In the genomic region with DNA sequence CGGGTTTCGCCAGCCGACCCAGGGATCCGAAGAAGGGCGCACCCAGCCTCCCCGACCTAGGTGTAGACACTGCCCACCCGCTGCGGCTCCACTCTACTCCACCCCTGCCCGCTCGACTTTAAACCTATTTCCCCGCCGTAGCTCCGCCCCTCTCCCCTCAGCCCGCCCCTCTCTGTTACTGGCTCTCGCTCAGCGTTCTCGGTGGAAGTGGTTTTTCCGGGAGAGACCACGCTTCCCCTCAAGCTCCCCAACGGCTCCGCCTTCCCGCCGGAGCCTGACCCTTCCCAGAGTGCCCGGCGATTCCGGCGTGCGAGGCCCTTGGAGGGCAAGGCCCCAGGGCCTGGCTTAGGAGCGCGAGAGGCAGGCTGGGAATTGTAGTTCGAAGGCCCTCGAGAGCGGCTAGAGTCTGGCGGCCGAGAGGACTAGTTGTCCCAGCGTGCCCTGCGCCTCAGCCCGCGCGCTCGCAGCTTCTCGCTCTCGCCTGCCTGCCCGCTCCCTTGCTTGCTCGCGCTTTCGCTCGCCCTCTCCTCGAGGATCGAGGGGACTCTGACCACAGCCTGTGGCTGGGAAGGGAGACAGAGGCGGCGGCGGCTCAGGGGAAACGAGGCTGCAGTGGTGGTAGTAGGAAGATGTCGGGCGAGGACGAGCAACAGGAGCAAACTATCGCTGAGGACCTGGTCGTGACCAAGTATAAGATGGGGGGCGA, we compare ENCODE assay signal across 8 cellular contexts. TPM values are rescaled to one million over a fixed set of nuclear protein-coding genes. Genes with fewer than 3 reads are reported as not detected.
A peak's percentile ranks its signal among the peaks of the same experiment; 100 is the strongest.
DNase-seq lines count a peak whose midpoint lies in the region; ATAC-seq and TF ChIP-seq lines count a peak whose summit lies in the region.

A gene (plus strand): TSS at position 451 of the 706 bp plus-strand sequence. CDS start 179 bp downstream, at position 630.

- POLR2A ChIA-PET in activated B cell treated with CpG ODN at 0.5 μM for 24 hours (lab: Charles Lee): interaction anchor here (0.6 to 3.4 kb wide), 34 partner anchors 9 to 532 kb away, joined by 3 to 112 read pairs (median 6); a partner anchor contains a TSS

- intact Hi-C loops in activated B cell treated with CpG ODN at 0.5 μM for 24 hours (cut with micrococcal nuclease) (loop anchor here (1.0 to 5.0 kb wide), 12 partner anchors 12 to 583 kb away; a partner anchor contains a TSS), spleen (cut with DNase I; ENCODE audit: low total_unique reads) (loop anchor here (2.0 kb wide), 1 partner anchor 57 kb away; no protein-coding TSS in a partner anchor)

- TF ChIP-seq CTCF in activated B cell treated with CpG ODN at 0.5 μM for 24 hours (IDR thresholded peaks at IDR 0.05) (no peak), spleen (IDR thresholded peaks at IDR 0.05 in 8 of 11, conservative IDR thresholded peaks at IDR 0.05 in 3 of 11) (peak in 2 of 11 experiments; percentile 15 to 19)

- H3K36me3 Mint-ChIP-seq in activated B cell treated with CpG ODN at 0.5 μM for 24 hours (ENCODE audit: low read depth) (peaks cover 43% of the 10 kb centered on the region), immature natural killer cell (peaks cover 0 to 18% (median 5%) of the 10 kb centered on the region in 3 donors)

- peak; percentile 96 for ATAC-seq in HG03196 (IDR thresholded peaks at IDR 0.05; ENCODE audit: unreplicated experiment)
- peak; percentile 91 for ATAC-seq in activated B cell treated with CpG ODN at 0.5 μM for 24 hours (ENCODE audit: low read depth)

- DNase-seq in AG08395 (ENCODE audit: low spot score): peak; percentile 98
- peak; percentile 99 for DNase-seq in NCI-H345 (lab: John Stamatoyannopoulos, UW)
- DNase-seq in activated B cell treated with CpG ODN at 0.5 μM for 24 hours: peak; percentile 92
- peak; percentile 39 to 99 (median 96) for DNase-seq in caudate nucleus (lab: John Stamatoyannopoulos, UW)
- peak; percentile 93 to 94 (median 94) for DNase-seq in immature natural killer cell
- peak; percentile 100 for DNase-seq in spleen

- TF ChIP-seq POLR2A in GM18951 (IDR thresholded peaks at IDR 0.05; ENCODE audit: extremely low read depth, insufficient read depth, insufficient read length): peak; percentile 92
- peak; percentile 13 to 92 (median 82) for TF ChIP-seq POLR2A in spleen (IDR thresholded peaks at IDR 0.05)

- peak within 1 kb of the TSS; percentile 80 to 93 (median 88) for H3K4me3 ChIP-seq in spleen

- peaks cover 19 to 49% (median 38%) of the 10 kb centered on the region in 6 donors for H3K4me1 ChIP-seq in spleen

- no peaks in the 10 kb centered on the region for H3K9me3 ChIP-seq in spleen

- H3K27me3 ChIP-seq in spleen (replicated peaks in 1 of 7): no peaks in the 10 kb centered on the region

- peak within 1 kb of the TSS; percentile 93 for H3K27ac Mint-ChIP-seq in activated B cell treated with CpG ODN at 0.5 μM for 24 hours
- peak within 1 kb of the TSS; percentile 93 to 99 (median 96) for H3K27ac Mint-ChIP-seq in immature natural killer cell

- in situ Hi-C loops in GM18951 (cut with MboI; ENCODE audit: low sequenced_read_pairs, unreplicated experiment): loop anchor here (10.0 kb wide), 1 partner anchor 109 kb away; a partner anchor contains a TSS

- peaks cover 0 to 32% (median 28%) of the 10 kb centered on the region in 6 donors for H3K36me3 ChIP-seq in spleen

- H3K9me3 Mint-ChIP-seq in activated B cell treated with CpG ODN at 0.5 μM for 24 hours (no peaks in the 10 kb centered on the region), immature natural killer cell (no peaks in the 10 kb centered on the region)

- H3K27ac ChIP-seq in caudate nucleus (ENCODE audit: low read depth, low read length): peak within 1 kb of the TSS; percentile 84
- peak within 1 kb of the TSS; percentile 83 to 94 (median 88) for H3K27ac ChIP-seq in spleen

- H3K4me3 Mint-ChIP-seq in activated B cell treated with CpG ODN at 0.5 μM for 24 hours (peak within 1 kb of the TSS; percentile 98), immature natural killer cell (peak within 1 kb of the TSS; percentile 92 to 100 (median 96))

- CTCF ChIA-PET in activated B cell treated with CpG ODN at 0.5 μM for 24 hours (lab: Charles Lee): interaction anchor here (0.7 to 2.4 kb wide), 7 partner anchors 9 to 178 kb away, joined by 3 to 10 read pairs (median 4); a partner anchor contains a TSS

- H3K27me3 Mint-ChIP-seq in activated B cell treated with CpG ODN at 0.5 μM for 24 hours: no peaks in the 10 kb centered on the region
- H3K27me3 Mint-ChIP-seq in immature natural killer cell (ENCODE audit: low read depth in 3 of 3): peaks cover 4 to 11% (median 7%) of the 10 kb centered on the region in 3 donors

- WGBS in spleen, 5 donors: 0 to 1% (median 0%) methylated on average over 44 to 60 of the region's 60 CpGs

- H3K4me1 Mint-ChIP-seq in activated B cell treated with CpG ODN at 0.5 μM for 24 hours (peaks cover 33% of the 10 kb centered on the region), immature natural killer cell (peaks cover 50 to 57% of the 10 kb centered on the region in 2 donors)

RNA-seq across cellular contexts. Expression of the gene that starts here (rescaled TPM):
- total RNA-seq in activated B cell treated with CpG ODN at 0.5 μM for 24 hours (137 and 155 TPM in 2 replicates), spleen (10 to 100 TPM; 70.5 to 92.8 (median 78.0) TPM)
- polyA plus RNA-seq in immature natural killer cell (100 to 1,000 TPM; 192 to 222 (median 214) TPM), spleen (10 to 100 TPM; 52.8 to 74.1 (median 71.0) TPM)

Comparison
In these comparisons a context has a peak if more than half of its experiments do, and no peak if none do; other contexts are left out.
1. Peak in every context shown above with its lines: DNase-seq, ATAC-seq, H3K4me3 ChIP-seq and H3K27ac ChIP-seq.